8 cellular contexts compared by ENCODE assay signal in genomic region chrX:136879001-136879667, GRCh38. TPM values are rescaled to one million over a fixed set of nuclear protein-coding genes. Genes with fewer than 3 reads are reported as not detected.
DNase-seq lines count a peak whose midpoint lies in the region; ATAC-seq lines count a peak whose summit lies in the region.

No MANE protein-coding gene starts in this region.

- intact Hi-C loops in activated CD4-positive, alpha-beta T cell treated with anti-CD3 and anti-CD28 coated beads for 36 hours (cut with DNase I, micrococcal nuclease): loop anchor here in 1 of 2 experiments (5.0 to 10.0 kb wide), 2 partner anchors 112 to 294 kb away; no protein-coding TSS in a partner anchor

- H3K36me3 ChIP-seq in stomach smooth muscle (ENCODE audit: control insufficient read depth in 2 of 2, insufficient read depth in 2 of 2, low read length in 2 of 2): peaks cover 4 to 16% of the 10 kb centered on the region in 2 donors

- no peaks in the 10 kb centered on the region for H3K27me3 Mint-ChIP-seq in activated CD4-positive, alpha-beta T cell treated with anti-CD3 and anti-CD28 coated beads for 36 hours
- no peaks in the 10 kb centered on the region for H3K27me3 Mint-ChIP-seq in activated naive CD8-positive, alpha-beta T cell treated with anti-CD3 and anti-CD28 coated beads for 36 hours
- H3K27me3 Mint-ChIP-seq in immature natural killer cell (ENCODE audit: low read depth in 3 of 3): peaks cover 11 to 16% (median 14%) of the 10 kb centered on the region in 3 donors

- no peak for ATAC-seq in activated CD4-positive, alpha-beta T cell treated with anti-CD3 and anti-CD28 coated beads for 36 hours
- ATAC-seq in HG02610 (IDR thresholded peaks at IDR 0.05; ENCODE audit: unreplicated experiment) (no peak), GM18519 (IDR thresholded peaks at IDR 0.05; ENCODE audit: low FRiP score, unreplicated experiment) (no peak)

- H3K9me3 ChIP-seq in stomach smooth muscle (ENCODE audit: control insufficient read depth in 2 of 2, low read length in 2 of 2): no peaks in the 10 kb centered on the region

- H3K27ac ChIP-seq in stomach smooth muscle (ENCODE audit: low read length): peak overlapping the region; percentile 91

- no peaks in the 10 kb centered on the region for H3K27me3 ChIP-seq in stomach smooth muscle (ENCODE audit: control insufficient read depth in 1 of 2, insufficient read depth in 2 of 2, low read length in 2 of 2)

- H3K4me1 Mint-ChIP-seq in activated CD4-positive, alpha-beta T cell treated with anti-CD3 and anti-CD28 coated beads for 36 hours: peaks cover 21% of the 10 kb centered on the region
- peaks cover 11% of the 10 kb centered on the region for H3K4me1 Mint-ChIP-seq in activated naive CD8-positive, alpha-beta T cell treated with anti-CD3 and anti-CD28 coated beads for 36 hours
- H3K4me1 Mint-ChIP-seq in immature natural killer cell: peaks cover 14 to 21% of the 10 kb centered on the region in 2 donors

- no peaks in the 10 kb centered on the region for H3K9me3 Mint-ChIP-seq in activated CD4-positive, alpha-beta T cell treated with anti-CD3 and anti-CD28 coated beads for 36 hours (ENCODE audit: low read depth)
- H3K9me3 Mint-ChIP-seq in activated naive CD8-positive, alpha-beta T cell treated with anti-CD3 and anti-CD28 coated beads for 36 hours: no peaks in the 10 kb centered on the region
- no peaks in the 10 kb centered on the region for H3K9me3 Mint-ChIP-seq in immature natural killer cell

- POLR2A ChIA-PET in activated CD4-positive, alpha-beta T cell treated with anti-CD3 and anti-CD28 coated beads for 36 hours (lab: Charles Lee): interaction anchor here (0.6 to 2.0 kb wide), 6 partner anchors 11 to 221 kb away, joined by 3 to 8 read pairs (median 4); no protein-coding TSS in a partner anchor

- CTCF ChIA-PET in activated CD4-positive, alpha-beta T cell treated with anti-CD3 and anti-CD28 coated beads for 36 hours (lab: Charles Lee): interaction anchor here (0.6 kb wide), 1 partner anchor 609 kb away, joined by 3 read pairs; no protein-coding TSS in a partner anchor

- H3K27ac Mint-ChIP-seq in activated CD4-positive, alpha-beta T cell treated with anti-CD3 and anti-CD28 coated beads for 36 hours: peak overlapping the region; percentile 100
- peak overlapping the region; percentile 99 for H3K27ac Mint-ChIP-seq in activated naive CD8-positive, alpha-beta T cell treated with anti-CD3 and anti-CD28 coated beads for 36 hours
- H3K27ac Mint-ChIP-seq in immature natural killer cell: peak overlapping the region; percentile 92 to 99 (median 97)

- H3K9ac ChIP-seq in stomach smooth muscle (ENCODE audit: low read length in 2 of 2): peak overlapping the region; percentile 95 to 97

- peak overlapping the region; percentile 100 for H3K4me3 Mint-ChIP-seq in activated CD4-positive, alpha-beta T cell treated with anti-CD3 and anti-CD28 coated beads for 36 hours
- H3K4me3 Mint-ChIP-seq in activated naive CD8-positive, alpha-beta T cell treated with anti-CD3 and anti-CD28 coated beads for 36 hours: peak overlapping the region; percentile 91
- peak overlapping the region; percentile 95 to 100 (median 96) for H3K4me3 Mint-ChIP-seq in immature natural killer cell

- H3K4me1 ChIP-seq in stomach smooth muscle (ENCODE audit: control insufficient read depth, insufficient read depth, low read length): no peaks in the 10 kb centered on the region

- peak overlapping the region; percentile 86 to 94 for H3K4me3 ChIP-seq in stomach smooth muscle (ENCODE audit: low read length in 2 of 2)

- DNase-seq in activated CD4-positive, alpha-beta T cell treated with anti-CD3 and anti-CD28 coated beads for 36 hours: no peak
- DNase-seq in activated CD4-positive, alpha-beta T cell treated with anti-CD3 and anti-CD28 coated beads, Interleukin-2, amount 50 U/mL, for 1 hour: no peak
- DNase-seq in activated naive CD8-positive, alpha-beta T cell treated with anti-CD3 and anti-CD28 coated beads for 36 hours: no peak
- peak; percentile 28 to 34 (median 32) for DNase-seq in immature natural killer cell
- DNase-seq in NCI-H1105 (lab: John Stamatoyannopoulos, UW): no peak

- H3K36me3 Mint-ChIP-seq in activated CD4-positive, alpha-beta T cell treated with anti-CD3 and anti-CD28 coated beads for 36 hours (ENCODE audit: low read depth): peaks cover 50% of the 10 kb centered on the region
- H3K36me3 Mint-ChIP-seq in activated naive CD8-positive, alpha-beta T cell treated with anti-CD3 and anti-CD28 coated beads for 36 hours: peaks cover 47% of the 10 kb centered on the region
- peaks cover 5 to 25% (median 6%) of the 10 kb centered on the region in 3 donors for H3K36me3 Mint-ChIP-seq in immature natural killer cell

RNA-seq across cellular contexts. Expression of gene RBMX, which starts 1.4 kb away (rescaled TPM):
- 100 to 1,000 TPM; 320 to 414 TPM for total RNA-seq in activated CD4-positive, alpha-beta T cell treated with anti-CD3 and anti-CD28 coated beads for 36 hours
- 100 to 1,000 TPM; 382 to 393 TPM for total RNA-seq in activated naive CD8-positive, alpha-beta T cell treated with anti-CD3 and anti-CD28 coated beads for 36 hours
- polyA plus RNA-seq in immature natural killer cell: 100 to 1,000 TPM; 119 to 162 (median 142) TPM

Comparison
In these comparisons a context has a peak if more than half of its experiments do, and no peak if none do; other contexts are left out.
1. DNase-seq: peak in immature natural killer cell (3 of 3); none in activated CD4-positive, alpha-beta T cell treated with anti-CD3 and anti-CD28 coated beads for 36 hours (single experiment), activated CD4-positive, alpha-beta T cell treated with anti-CD3 and anti-CD28 coated beads, Interleukin-2, amount 50 U/mL, for 1 hour (single experiment), activated naive CD8-positive, alpha-beta T cell treated with anti-CD3 and anti-CD28 coated beads for 36 hours (single experiment) and NCI-H1105 (single experiment).
2. Peak in every context shown above with its lines, with median percentiles within 50 percentile points of each other: H3K27ac Mint-ChIP-seq and H3K4me3 Mint-ChIP-seq.